Comparison of ENCODE assay signal across 13 cellular contexts in the genomic region with DNA sequence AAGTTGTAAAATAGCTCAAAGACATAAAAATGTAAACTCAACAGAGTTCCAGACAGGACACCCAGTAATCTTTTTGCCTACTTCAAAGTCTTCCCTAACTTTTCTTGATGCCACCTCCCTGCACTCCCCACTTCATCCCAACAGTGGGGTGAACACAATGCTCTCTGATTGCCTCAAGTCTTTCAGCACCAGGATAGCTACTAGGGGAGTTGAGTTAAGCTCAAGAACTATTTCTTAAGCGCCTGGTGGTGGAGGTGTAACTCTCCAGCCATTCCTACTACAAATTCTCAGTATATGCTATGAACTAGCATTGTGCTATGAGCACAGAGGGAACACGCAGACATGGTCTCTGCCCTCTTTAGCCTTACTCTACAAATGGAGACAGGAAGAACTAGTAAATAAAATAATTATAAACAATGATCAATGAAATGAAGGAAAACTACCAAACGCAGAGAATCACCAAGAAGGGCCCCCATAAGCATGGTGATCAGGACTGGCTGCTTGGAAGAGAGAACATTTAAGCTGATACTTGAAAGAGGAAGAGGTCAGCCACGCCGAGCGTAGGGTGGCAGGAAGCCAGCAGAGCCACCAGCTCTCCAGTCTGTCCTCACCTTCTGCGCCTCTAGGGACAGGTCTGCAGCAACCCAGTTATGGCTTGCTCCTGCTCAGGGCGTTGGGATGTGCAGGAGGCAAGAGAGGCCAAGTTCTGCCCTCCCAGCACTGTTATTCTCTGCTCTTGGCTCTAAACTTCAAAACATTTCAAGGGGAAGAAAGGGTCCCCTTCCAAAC. TPM values are rescaled to one million over a fixed set of nuclear protein-coding genes. Genes with fewer than 3 reads are reported as not detected.
A peak's percentile ranks its signal among the peaks of the same experiment; 100 is the strongest.
DNase-seq lines count a peak whose midpoint lies in the region; ATAC-seq and TF ChIP-seq lines count a peak whose summit lies in the region.
"Had no signal": no experiment of that assay in that cellular context is flagged by ENCODE, and none has a peak within 500 bp of the region (broad histone marks: within the 10 kb centered on the region; RNA-seq: fewer than 3 reads in every experiment).

No MANE protein-coding gene starts in this region.

- POLR2A ChIA-PET in Panc1 (lab: Charles Lee), result interaction anchor here (0.6 kb wide), 1 partner anchor 87 kb away, joined by 4 read pairs; no protein-coding TSS in a partner anchor

- peaks cover 19 to 22% of the 10 kb centered on the region in 2 donors for H3K4me1 Mint-ChIP-seq in stimulated activated naive B cell treated with anti-CD40 and anti-IgM and Interleukin-4, amounts not matched to agents 10 μg/mL and 1 μg/mL and 100 μg/mL, for 72 hours

- H3K36me3 ChIP-seq in left ventricle myocardium inferior, result no peaks in the 10 kb centered on the region
- H3K36me3 ChIP-seq in right atrium auricular region, result no peaks in the 10 kb centered on the region
- no peaks in the 10 kb centered on the region for H3K36me3 ChIP-seq in Panc1 (ENCODE audit: control insufficient read depth, insufficient read depth, low read length)
- H3K36me3 ChIP-seq: thyroid gland had no signal

- H3K4me3 Mint-ChIP-seq in stimulated activated naive B cell treated with anti-CD40 and anti-IgM and Interleukin-4, amounts not matched to agents 10 μg/mL and 1 μg/mL and 100 μg/mL, for 72 hours, result no peak overlapping the region

- in situ Hi-C loops in Panc1 (cut with HindIII; ENCODE audit: low pct_unique_long_range_greater_than_20kb, low sequenced_read_pairs), result no loop called here

- ATAC-seq in HG02885 (IDR thresholded peaks at IDR 0.05; ENCODE audit: poor library complexity, unreplicated experiment) (peak; percentile 73), Panc1 (0 out of 2 replicates have a peak, but pooled peaks have one; percentile 56), HG02970 (IDR thresholded peaks at IDR 0.05; ENCODE audit: low FRiP score, unreplicated experiment) (no peak)
- ATAC-seq in stimulated activated naive B cell treated with anti-CD40 and anti-IgM and Interleukin-4, amounts not matched to agents 10 μg/mL and 1 μg/mL and 100 μg/mL, for 72 hours (replicated peaks), result peak; percentile 67 to 74
- ATAC-seq: PC-3 had no signal

- intact Hi-C loops in left ventricle myocardium inferior (cut with micrococcal nuclease) (no loop called here), Panc1 (cut with micrococcal nuclease; ENCODE audit: unreplicated experiment) (no loop called here)

- DNase-seq in left ventricle myocardium inferior (peak; percentile 17), right atrium auricular region (ENCODE audit: low spot score) (no peak), Panc1 (ENCODE audit: low read depth, low spot score) (no peak), NCI-H1417 (lab: John Stamatoyannopoulos, UW) (no peak)
- DNase-seq in stimulated activated naive B cell treated with anti-CD40 and anti-IgM and Interleukin-4, amounts not matched to agents 10 μg/mL and 1 μg/mL and 100 μg/mL, for 72 hours, result no peak
- no peak for DNase-seq in activated naive CD4-positive, alpha-beta T cell treated with anti-CD3 and anti-CD28 coated beads, Interleukin-2, amount 50 U/mL, for 16 hours
- DNase-seq: PC-3; stimulated activated CD4-positive, alpha-beta T cell treated with anti-CD3 and anti-CD28 coated beads, Interleukin-15, amount 100 ng/mL, for 24 hours; thyroid gland had no signal

- H3K9me3 ChIP-seq in left ventricle myocardium inferior (replicated peaks), result no peaks in the 10 kb centered on the region
- no peaks in the 10 kb centered on the region for H3K9me3 ChIP-seq in right atrium auricular region
- H3K9me3 ChIP-seq in Panc1 (ENCODE audit: control insufficient read depth, insufficient read depth, low read depth, low read length), result no peaks in the 10 kb centered on the region
- H3K9me3 ChIP-seq: thyroid gland had no signal

- H3K27ac ChIP-seq in left ventricle myocardium inferior (replicated peaks) (no peak overlapping the region), right atrium auricular region (no peak overlapping the region), Panc1 (ENCODE audit: low read length) (no peak overlapping the region)
- H3K27ac ChIP-seq: thyroid gland had no signal

- no peaks in the 10 kb centered on the region for H3K9me3 Mint-ChIP-seq in stimulated activated naive B cell treated with anti-CD40 and anti-IgM and Interleukin-4, amounts not matched to agents 10 μg/mL and 1 μg/mL and 100 μg/mL, for 72 hours

- H3K4me1 ChIP-seq in left ventricle myocardium inferior (no peaks in the 10 kb centered on the region), right atrium auricular region (no peaks in the 10 kb centered on the region), Panc1 (ENCODE audit: control insufficient read depth, insufficient read depth, low read length) (no peaks in the 10 kb centered on the region)
- H3K4me1 ChIP-seq: thyroid gland had no signal

- BruUV-seq in Panc1 (replicated peaks; lab: Mats Ljungman, UMichigan), result no TSS peak

- H3K27ac Mint-ChIP-seq in stimulated activated naive B cell treated with anti-CD40 and anti-IgM and Interleukin-4, amounts not matched to agents 10 μg/mL and 1 μg/mL and 100 μg/mL, for 72 hours, result no peak overlapping the region

- H3K4me3 ChIP-seq in left ventricle myocardium inferior, result no peak overlapping the region
- H3K4me3 ChIP-seq in right atrium auricular region, result no peak overlapping the region
- no peak overlapping the region for H3K4me3 ChIP-seq in Panc1 (ENCODE audit: low read depth in 2 of 2, low read length in 2 of 2)
- H3K4me3 ChIP-seq: thyroid gland had no signal

- H3K36me3 Mint-ChIP-seq in stimulated activated naive B cell treated with anti-CD40 and anti-IgM and Interleukin-4, amounts not matched to agents 10 μg/mL and 1 μg/mL and 100 μg/mL, for 72 hours, result no peaks in the 10 kb centered on the region

- peaks cover 54% of the 10 kb centered on the region for H3K27me3 ChIP-seq in left ventricle myocardium inferior (ENCODE audit: low read depth)
- no peaks in the 10 kb centered on the region for H3K27me3 ChIP-seq in right atrium auricular region
- H3K27me3 ChIP-seq in Panc1 (ENCODE audit: control insufficient read depth, insufficient read depth, low read length), result 0 out of 2 replicates have a peak, but pooled peaks cover 4% of the 10 kb centered on the region
- H3K27me3 ChIP-seq: thyroid gland had no signal

- peaks cover 28 to 40% of the 10 kb centered on the region in 2 donors for H3K27me3 Mint-ChIP-seq in stimulated activated naive B cell treated with anti-CD40 and anti-IgM and Interleukin-4, amounts not matched to agents 10 μg/mL and 1 μg/mL and 100 μg/mL, for 72 hours

- CTCF ChIA-PET in Panc1 (lab: Charles Lee), result no interaction called here

- TF ChIP-seq CTCF in left ventricle myocardium inferior (IDR thresholded peaks at IDR 0.05; ENCODE audit: borderline replicate concordance) (no peak), right atrium auricular region (IDR thresholded peaks at IDR 0.05) (no peak), Panc1 (IDR thresholded peaks at IDR 0.05) (no peak)

RNA-seq across cellular contexts. Expression of a gene that starts 16.7 kb away (rescaled TPM):
- 14.4 TPM for total RNA-seq in left ventricle myocardium inferior
- total RNA-seq in right atrium auricular region, result 1 to 10 TPM; 8.0 to 9.2 TPM
- 20.3 TPM for total RNA-seq in Panc1 (2021; ENCODE audit: unreplicated experiment)
- 14.0 TPM for polyA plus RNA-seq in Panc1 (2012; ENCODE audit: insufficient read length)

RNA-seq across cellular contexts. Expression of a gene that starts 38.6 kb away (rescaled TPM):
- total RNA-seq in left ventricle myocardium inferior (not detected), right atrium auricular region (under 1 TPM in 1 of 2 donors, not detected in 1; 0.44 TPM), Panc1 (2021; ENCODE audit: unreplicated experiment) (not detected)
- polyA plus RNA-seq in Panc1 (2012; ENCODE audit: insufficient read length), result not detected
- total RNA-seq: fibroblast of lung, PC-3, thyroid gland had no signal
- polyA plus RNA-seq: AG04450, fibroblast of lung had no signal
